In the genomic region with DNA sequence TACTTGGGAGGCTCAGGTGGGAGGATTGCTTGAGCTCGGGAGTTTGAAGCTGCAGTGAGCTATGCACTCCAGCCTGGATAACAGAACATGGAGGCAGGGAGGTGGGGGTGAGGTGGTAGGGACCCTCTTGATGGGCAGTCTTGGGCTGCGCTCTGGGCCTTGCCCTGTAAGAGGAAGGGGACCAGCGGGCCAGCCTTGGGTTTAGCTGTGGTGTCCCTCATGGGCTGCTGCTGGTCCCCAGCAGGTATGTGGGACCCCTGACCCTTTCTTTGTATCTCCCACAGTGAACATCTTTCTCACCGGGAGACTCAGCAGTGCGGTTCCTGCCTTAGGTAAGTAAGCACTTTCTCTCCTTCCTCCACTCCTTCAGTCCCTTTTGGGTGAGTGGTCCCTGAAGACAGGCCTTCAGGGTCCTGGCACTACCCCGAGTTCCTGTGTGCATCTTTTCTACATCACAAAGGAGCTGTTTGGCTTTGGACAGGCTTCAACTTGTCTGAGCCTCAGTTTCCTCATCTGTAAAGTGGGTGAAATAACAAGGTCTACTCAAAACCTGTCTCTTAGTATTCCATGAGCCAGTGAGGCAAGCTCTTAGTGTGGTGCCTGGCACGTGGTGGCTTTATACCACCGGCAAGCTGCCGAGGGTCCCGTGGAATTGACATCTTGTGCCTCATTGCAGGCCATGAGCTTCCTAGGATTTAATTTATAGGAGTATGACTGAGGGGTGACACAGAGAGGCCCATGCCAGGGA, we compare ENCODE assay signal across 1 cellular context.
TF ChIP-seq lines count a peak whose summit lies in the region.

No MANE protein-coding gene starts in this region.

TF ChIP-seq in GM23338, 12 proteins besides CTCF, POLR2A, EP300 and RAD21 (continued from another document):
- TF ChIP-seq, protein P1, sequence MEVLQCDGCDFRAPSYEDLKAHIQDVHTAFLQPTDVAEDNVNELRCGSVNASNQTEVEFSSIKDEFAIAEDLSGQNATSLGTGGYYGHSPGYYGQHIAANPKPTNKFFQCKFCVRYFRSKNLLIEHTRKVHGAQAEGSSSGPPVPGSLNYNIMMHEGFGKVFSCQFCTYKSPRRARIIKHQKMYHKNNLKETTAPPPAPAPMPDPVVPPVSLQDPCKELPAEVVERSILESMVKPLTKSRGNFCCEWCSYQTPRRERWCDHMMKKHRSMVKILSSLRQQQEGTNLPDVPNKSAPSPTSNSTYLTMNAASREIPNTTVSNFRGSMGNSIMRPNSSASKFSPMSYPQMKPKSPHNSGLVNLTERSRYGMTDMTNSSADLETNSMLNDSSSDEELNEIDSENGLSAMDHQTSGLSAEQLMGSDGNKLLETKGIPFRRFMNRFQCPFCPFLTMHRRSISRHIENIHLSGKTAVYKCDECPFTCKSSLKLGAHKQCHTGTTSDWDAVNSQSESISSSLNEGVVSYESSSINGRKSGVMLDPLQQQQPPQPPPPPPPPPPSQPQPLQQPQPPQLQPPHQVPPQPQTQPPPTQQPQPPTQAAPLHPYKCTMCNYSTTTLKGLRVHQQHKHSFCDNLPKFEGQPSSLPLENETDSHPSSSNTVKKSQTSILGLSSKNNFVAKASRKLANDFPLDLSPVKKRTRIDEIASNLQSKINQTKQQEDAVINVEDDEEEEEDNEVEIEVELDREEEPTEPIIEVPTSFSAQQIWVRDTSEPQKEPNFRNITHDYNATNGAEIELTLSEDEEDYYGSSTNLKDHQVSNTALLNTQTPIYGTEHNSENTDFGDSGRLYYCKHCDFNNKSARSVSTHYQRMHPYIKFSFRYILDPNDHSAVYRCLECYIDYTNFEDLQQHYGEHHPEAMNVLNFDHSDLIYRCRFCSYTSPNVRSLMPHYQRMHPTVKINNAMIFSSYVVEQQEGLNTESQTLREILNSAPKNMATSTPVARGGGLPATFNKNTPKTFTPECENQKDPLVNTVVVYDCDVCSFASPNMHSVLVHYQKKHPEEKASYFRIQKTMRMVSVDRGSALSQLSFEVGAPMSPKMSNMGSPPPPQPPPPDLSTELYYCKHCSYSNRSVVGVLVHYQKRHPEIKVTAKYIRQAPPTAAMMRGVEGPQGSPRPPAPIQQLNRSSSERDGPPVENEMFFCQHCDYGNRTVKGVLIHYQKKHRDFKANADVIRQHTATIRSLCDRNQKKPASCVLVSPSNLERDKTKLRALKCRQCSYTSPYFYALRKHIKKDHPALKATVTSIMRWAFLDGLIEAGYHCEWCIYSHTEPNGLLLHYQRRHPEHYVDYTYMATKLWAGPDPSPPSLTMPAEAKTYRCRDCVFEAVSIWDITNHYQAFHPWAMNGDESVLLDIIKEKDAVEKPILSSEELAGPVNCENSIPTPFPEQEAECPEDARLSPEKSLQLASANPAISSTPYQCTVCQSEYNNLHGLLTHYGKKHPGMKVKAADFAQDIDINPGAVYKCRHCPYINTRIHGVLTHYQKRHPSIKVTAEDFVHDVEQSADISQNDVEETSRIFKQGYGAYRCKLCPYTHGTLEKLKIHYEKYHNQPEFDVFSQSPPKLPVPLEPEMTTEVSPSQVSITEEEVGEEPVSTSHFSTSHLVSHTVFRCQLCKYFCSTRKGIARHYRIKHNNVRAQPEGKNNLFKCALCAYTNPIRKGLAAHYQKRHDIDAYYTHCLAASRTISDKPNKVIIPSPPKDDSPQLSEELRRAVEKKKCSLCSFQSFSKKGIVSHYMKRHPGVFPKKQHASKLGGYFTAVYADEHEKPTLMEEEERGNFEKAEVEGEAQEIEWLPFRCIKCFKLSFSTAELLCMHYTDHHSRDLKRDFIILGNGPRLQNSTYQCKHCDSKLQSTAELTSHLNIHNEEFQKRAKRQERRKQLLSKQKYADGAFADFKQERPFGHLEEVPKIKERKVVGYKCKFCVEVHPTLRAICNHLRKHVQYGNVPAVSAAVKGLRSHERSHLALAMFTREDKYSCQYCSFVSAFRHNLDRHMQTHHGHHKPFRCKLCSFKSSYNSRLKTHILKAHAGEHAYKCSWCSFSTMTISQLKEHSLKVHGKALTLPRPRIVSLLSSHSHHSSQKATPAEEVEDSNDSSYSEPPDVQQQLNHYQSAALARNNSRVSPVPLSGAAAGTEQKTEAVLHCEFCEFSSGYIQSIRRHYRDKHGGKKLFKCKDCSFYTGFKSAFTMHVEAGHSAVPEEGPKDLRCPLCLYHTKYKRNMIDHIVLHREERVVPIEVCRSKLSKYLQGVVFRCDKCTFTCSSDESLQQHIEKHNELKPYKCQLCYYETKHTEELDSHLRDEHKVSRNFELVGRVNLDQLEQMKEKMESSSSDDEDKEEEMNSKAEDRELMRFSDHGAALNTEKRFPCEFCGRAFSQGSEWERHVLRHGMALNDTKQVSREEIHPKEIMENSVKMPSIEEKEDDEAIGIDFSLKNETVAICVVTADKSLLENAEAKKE (CRISPR knock-in tag; IDR thresholded peaks at IDR 0.05): no peak
- TF ChIP-seq ZNF114 (CRISPR knock-in tag; IDR thresholded peaks at IDR 0.05) (no peak), STAT1 (IDR thresholded peaks at IDR 0.05; ENCODE audit: unreplicated experiment) (no peak), EZH2 (IDR thresholded peaks at IDR 0.05; ENCODE audit: low read depth, unreplicated experiment) (no peak), NANOG (IDR thresholded peaks at IDR 0.05; ENCODE audit: borderline replicate concordance) (no peak), POLR2AphosphoS5 (IDR thresholded peaks at IDR 0.05; ENCODE audit: low read depth) (no peak), JUNB (IDR thresholded peaks at IDR 0.05; ENCODE audit: unreplicated experiment) (no peak)
